1 cellular context compared by ENCODE assay signal in genomic region chrX:17214962-17215361, GRCh38.
TF ChIP-seq lines count a peak whose summit lies in the region.

No MANE protein-coding gene starts in this region.

TF ChIP-seq in HepG2, 621 proteins besides CTCF, POLR2A, EP300 and RAD21 (continued from another document):
- TF ChIP-seq REST (IDR thresholded peaks at IDR 0.05; ENCODE audit: borderline replicate concordance in 1 of 2, low read depth in 1 of 2, low read length in 2 of 2) (no peak), ZNF749 (CRISPR knock-in tag; IDR thresholded peaks at IDR 0.05; ENCODE audit: borderline replicate concordance) (no peak), ZNF275 (CRISPR knock-in tag; IDR thresholded peaks at IDR 0.05; ENCODE audit: borderline replicate concordance) (no peak), ISX (CRISPR knock-in tag; conservative IDR thresholded peaks at IDR 0.05) (no peak), CEBPB (IDR thresholded peaks at IDR 0.05; ENCODE audit: borderline replicate concordance, low read depth, low read length) (0 out of 2 replicates have a peak, but pooled peaks have one; percentile 37), BATF2 (CRISPR knock-in tag; IDR thresholded peaks at IDR 0.05) (no peak), ZNF142 (CRISPR knock-in tag; IDR thresholded peaks at IDR 0.05) (no peak), FOXJ3 (CRISPR knock-in tag; IDR thresholded peaks at IDR 0.05; ENCODE audit: borderline replicate concordance) (no peak)
